In genomic region chr3:171323934-171324535, GRCh38 we compare ENCODE assay signal across 13 cellular contexts.
DNase-seq lines count a peak whose midpoint lies in the region; ATAC-seq and TF ChIP-seq lines count a peak whose summit lies in the region.
"Had no signal": no experiment of that assay in that cellular context is flagged by ENCODE, and none has a peak within 500 bp of the region (broad histone marks: within the 10 kb centered on the region; RNA-seq: fewer than 3 reads in every experiment).

No MANE protein-coding gene starts in this region.

- intact Hi-C loops in CD4-positive, alpha-beta T cell (cut with DNase I, micrococcal nuclease): loop anchor here (5.0 to 10.0 kb wide), 2 partner anchors 69 to 243 kb away; no protein-coding TSS in a partner anchor
- intact Hi-C loops in posterior vena cava (cut with DNase I) (no loop called here), head of caudate nucleus (cut with DNase I) (loop anchor here (10.0 kb wide), 1 partner anchor 131 kb away; no protein-coding TSS in a partner anchor)

- H3K4me3 ChIP-seq in fibroblast of the aortic adventitia (ENCODE audit: low read depth, low read length) (no peak overlapping the region), parathyroid adenoma (ENCODE audit: low read depth, low read length) (no peak overlapping the region)

- H3K79me2 ChIP-seq in parathyroid adenoma: no peaks in the 10 kb centered on the region

- H3K36me3 Mint-ChIP-seq in CD4-positive, alpha-beta T cell (ENCODE audit: low read depth): peaks cover 4% of the 10 kb centered on the region

- H3K27me3 Mint-ChIP-seq in CD4-positive, alpha-beta T cell: no peaks in the 10 kb centered on the region
- H3K27me3 Mint-ChIP-seq: activated B cell treated with CpG ODN at 0.5 μM for 24 hours; stimulated activated naive CD8-positive, alpha-beta T cell treated with anti-CD3 and anti-CD28 coated beads, Interleukin-15, amount 100 ng/mL, for 72 hours had no signal

- no peaks in the 10 kb centered on the region for H3K9me3 Mint-ChIP-seq in CD4-positive, alpha-beta T cell
- H3K9me3 Mint-ChIP-seq: activated B cell treated with CpG ODN at 0.5 μM for 24 hours; stimulated activated naive CD8-positive, alpha-beta T cell treated with anti-CD3 and anti-CD28 coated beads, Interleukin-15, amount 100 ng/mL, for 72 hours had no signal

- H3K4me1 ChIP-seq in parathyroid adenoma: peaks cover 12% of the 10 kb centered on the region

- H3K36me3 ChIP-seq in parathyroid adenoma (ENCODE audit: control insufficient read depth, insufficient read depth, low read length): no peaks in the 10 kb centered on the region

- no peak overlapping the region for H3K9ac ChIP-seq in parathyroid adenoma

- H2AFZ ChIP-seq in parathyroid adenoma: peak overlapping the region; percentile 18

- no peak for TF ChIP-seq CTCF in CD4-positive, alpha-beta T cell (IDR thresholded peaks at IDR 0.05)
- TF ChIP-seq CTCF in fibroblast of the aortic adventitia (IDR thresholded peaks at IDR 0.05; ENCODE audit: insufficient read depth, low read length): no peak
- no peak for TF ChIP-seq CTCF in parathyroid adenoma (IDR thresholded peaks at IDR 0.05)

- H3K4me2 ChIP-seq in parathyroid adenoma (ENCODE audit: low read length): no peak overlapping the region

- peaks cover 60% of the 10 kb centered on the region for H3K4me1 Mint-ChIP-seq in CD4-positive, alpha-beta T cell (ENCODE audit: low read depth)

- no peak for DNase-seq in CD4-positive, alpha-beta T cell
- DNase-seq in NCI-H524 treated with DMSO at 0.1 percent for 48 hours (lab: John Stamatoyannopoulos, UW) (peak; percentile 39), fibroblast of the aortic adventitia (ENCODE audit: low read depth) (peak; percentile 38), posterior vena cava (ENCODE audit: low spot score) (no peak), GM19238 (ENCODE audit: insufficient read length, low spot score) (no peak), HEK293T (ENCODE audit: extremely low spot score) (no peak), head of caudate nucleus (no peak)
- DNase-seq: activated B cell treated with CpG ODN at 0.5 μM for 24 hours; aorta; NCI-H1092; stimulated activated naive CD8-positive, alpha-beta T cell treated with anti-CD3 and anti-CD28 coated beads, Interleukin-15, amount 100 ng/mL, for 72 hours had no signal

- no peak overlapping the region for H3K27ac ChIP-seq in CD4-positive, alpha-beta T cell (ENCODE audit: low read depth, low read length)
- H3K27ac ChIP-seq in parathyroid adenoma: peak overlapping the region; percentile 30
- H3K27ac ChIP-seq: C4-2B had no signal

- no peaks in the 10 kb centered on the region for H3K9me3 ChIP-seq in CD4-positive, alpha-beta T cell (ENCODE audit: control insufficient read depth, low read length)
- no peaks in the 10 kb centered on the region for H3K9me3 ChIP-seq in parathyroid adenoma (ENCODE audit: control insufficient read depth, low read length)

- H3K4me3 Mint-ChIP-seq in CD4-positive, alpha-beta T cell: no peak overlapping the region
- H3K4me3 Mint-ChIP-seq: activated B cell treated with CpG ODN at 0.5 μM for 24 hours; stimulated activated naive CD8-positive, alpha-beta T cell treated with anti-CD3 and anti-CD28 coated beads, Interleukin-15, amount 100 ng/mL, for 72 hours had no signal

- no peaks in the 10 kb centered on the region for H3K27me3 ChIP-seq in CD4-positive, alpha-beta T cell (ENCODE audit: control insufficient read depth, insufficient read depth, low read length)
- H3K27me3 ChIP-seq in parathyroid adenoma (ENCODE audit: control insufficient read depth, insufficient read depth, low read length): no peaks in the 10 kb centered on the region

- peak overlapping the region; percentile 39 for H3K27ac Mint-ChIP-seq in CD4-positive, alpha-beta T cell
- H3K27ac Mint-ChIP-seq: activated B cell treated with CpG ODN at 0.5 μM for 24 hours had no signal

- no peak for ATAC-seq in CD4-positive, alpha-beta T cell (ENCODE audit: poor library complexity)
- ATAC-seq: stimulated activated naive CD8-positive, alpha-beta T cell treated with anti-CD3 and anti-CD28 coated beads, Interleukin-15, amount 100 ng/mL, for 72 hours had no signal

- CTCF ChIA-PET in CD4-positive, alpha-beta T cell (lab: Charles Lee): no interaction called here
- CTCF ChIA-PET in HEK293T (lab: Yijun Ruan, JAX): interaction anchor here (1.0 kb wide), 1 partner anchor 130 kb away, joined by 3 read pairs; no protein-coding TSS in a partner anchor

- POLR2A ChIA-PET in CD4-positive, alpha-beta T cell (lab: Charles Lee): interaction anchor here (0.6 to 1.1 kb wide), 2 partner anchors 13 to 78 kb away, joined by 3 to 7 read pairs; no protein-coding TSS in a partner anchor
- POLR2A ChIA-PET in HEK293T (lab: Yijun Ruan, JAX): no interaction called here

TF ChIP-seq in HEK293T, 16 proteins besides CTCF, POLR2A, EP300 and RAD21:
- TF ChIP-seq SUZ12 (IDR thresholded peaks at IDR 0.05) (no peak), ZNF384 (IDR thresholded peaks at IDR 0.05) (no peak), ARNT (IDR thresholded peaks at IDR 0.05) (no peak), L3MBTL2 (conservative IDR thresholded peaks at IDR 0.05) (no peak), CTBP1 (IDR thresholded peaks at IDR 0.05; ENCODE audit: borderline replicate concordance) (no peak), HDGF (IDR thresholded peaks at IDR 0.05; ENCODE audit: borderline replicate concordance) (no peak), TARDBP (IDR thresholded peaks at IDR 0.05) (no peak), LEF1 (IDR thresholded peaks at IDR 0.05; ENCODE audit: borderline replicate concordance) (no peak), FOXA1 (IDR thresholded peaks at IDR 0.05) (no peak), BHLHE40 (IDR thresholded peaks at IDR 0.05; ENCODE audit: borderline replicate concordance) (no peak), NFRKB (IDR thresholded peaks at IDR 0.05) (no peak), ELF4 (IDR thresholded peaks at IDR 0.05) (no peak), SP1 (IDR thresholded peaks at IDR 0.05) (no peak), FOXM1 (IDR thresholded peaks at IDR 0.05; ENCODE audit: borderline replicate concordance) (no peak), FOXK2 (IDR thresholded peaks at IDR 0.05) (no peak)
- TF ChIP-seq, protein P1, sequence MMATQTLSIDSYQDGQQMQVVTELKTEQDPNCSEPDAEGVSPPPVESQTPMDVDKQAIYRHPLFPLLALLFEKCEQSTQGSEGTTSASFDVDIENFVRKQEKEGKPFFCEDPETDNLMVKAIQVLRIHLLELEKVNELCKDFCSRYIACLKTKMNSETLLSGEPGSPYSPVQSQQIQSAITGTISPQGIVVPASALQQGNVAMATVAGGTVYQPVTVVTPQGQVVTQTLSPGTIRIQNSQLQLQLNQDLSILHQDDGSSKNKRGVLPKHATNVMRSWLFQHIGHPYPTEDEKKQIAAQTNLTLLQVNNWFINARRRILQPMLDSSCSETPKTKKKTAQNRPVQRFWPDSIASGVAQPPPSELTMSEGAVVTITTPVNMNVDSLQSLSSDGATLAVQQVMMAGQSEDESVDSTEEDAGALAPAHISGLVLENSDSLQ (IDR thresholded peaks at IDR 0.05): no peak

Comparison
In these comparisons a context has a peak if more than half of its experiments do, and no peak if none do; other contexts are left out.
1. DNase-seq: peak in NCI-H524 treated with DMSO at 0.1 percent for 48 hours (single experiment) and fibroblast of the aortic adventitia (single experiment); none in CD4-positive, alpha-beta T cell (0 of 10), posterior vena cava (single experiment), GM19238 (single experiment), HEK293T (single experiment) and head of caudate nucleus (0 of 42).
2. intact Hi-C loops: an anchor here in CD4-positive, alpha-beta T cell (5.0 to 10.0 kb wide) and head of caudate nucleus (10.0 kb wide); none called in posterior vena cava.